ENCODE assay signal across 11 cellular contexts in genomic region chr2:216774620-216775019, GRCh38.
DNase-seq lines count a peak whose midpoint lies in the region; ATAC-seq and TF ChIP-seq lines count a peak whose summit lies in the region.
"Had no signal": no experiment of that assay in that cellular context is flagged by ENCODE, and none has a peak within 500 bp of the region (broad histone marks: within the 10 kb centered on the region; RNA-seq: fewer than 3 reads in every experiment).

No MANE protein-coding gene starts in this region.

- DNase-seq in HFFc6, result peak; percentile 83
- peak in 2 of 4 donors; percentile 16 to 32 for DNase-seq in body of pancreas
- peak; percentile 92 for DNase-seq in hepatic stellate cell (ENCODE audit: low spot score)
- DNase-seq in NCI-H1694 treated with DMSO at 0.1 percent for 48 hours (lab: John Stamatoyannopoulos, UW), result no peak
- DNase-seq in Caco-2, result no peak
- DNase-seq: NCI-H2171 treated with DMSO at 0.1 percent for 48 hours; stimulated activated naive CD4-positive, alpha-beta T cell; T-helper 17 cell had no signal

- peak; percentile 40 for ATAC-seq in body of pancreas
- ATAC-seq in GM21619 (IDR thresholded peaks at IDR 0.05; ENCODE audit: unreplicated experiment), result no peak
- no peak for ATAC-seq in HG03439 (IDR thresholded peaks at IDR 0.05; ENCODE audit: unreplicated experiment)
- ATAC-seq: T-helper 17 cell had no signal

- H3K36me3 ChIP-seq in body of pancreas (replicated peaks in 1 of 2; ENCODE audit: insufficient read depth in 1 of 2, low read depth in 2 of 2), result no peaks in the 10 kb centered on the region
- H3K36me3 ChIP-seq in subcutaneous abdominal adipose tissue (ENCODE audit: control insufficient read depth in 5 of 5, insufficient read depth in 5 of 5, low read length in 5 of 5), result no peaks in the 10 kb centered on the region
- H3K36me3 ChIP-seq in Caco-2 (ENCODE audit: control insufficient read depth, insufficient read depth, low read length), result no peaks in the 10 kb centered on the region

- H3K4me3 ChIP-seq in body of pancreas, result no peak overlapping the region
- H3K4me3 ChIP-seq in subcutaneous abdominal adipose tissue (ENCODE audit: low read depth in 1 of 5, low read length in 5 of 5), result no peak overlapping the region
- H3K4me3 ChIP-seq in Caco-2 (ENCODE audit: low read depth, low read length), result no peak overlapping the region

- H3K4me1 ChIP-seq in body of pancreas (no peaks in the 10 kb centered on the region), subcutaneous abdominal adipose tissue (ENCODE audit: control insufficient read depth in 5 of 5, insufficient read depth in 5 of 5, low read length in 5 of 5) (peaks cover 0 to 17% (median 3%) of the 10 kb centered on the region in 5 donors), Caco-2 (no peaks in the 10 kb centered on the region)

- H3K27me3 Mint-ChIP-seq in HFFc6 (ENCODE audit: insufficient read depth) (peaks cover 7% of the 10 kb centered on the region), Caco-2 (ENCODE audit: insufficient read depth, unreplicated experiment) (peaks cover 12% of the 10 kb centered on the region)

- CTCF ChIA-PET in Caco-2 (lab: Charles Lee), result interaction anchor here (0.6 kb wide), 2 partner anchors 387 to 736 kb away, joined by 3 read pairs; no protein-coding TSS in a partner anchor

- no peak overlapping the region for H3K9ac ChIP-seq in subcutaneous abdominal adipose tissue (ENCODE audit: low read length in 5 of 5)

- no peak for TF ChIP-seq POLR2A in body of pancreas (IDR thresholded peaks at IDR 0.05)

- intact Hi-C loops in body of pancreas (cut with DNase I) (no loop called here), Caco-2 (cut with micrococcal nuclease; ENCODE audit: unreplicated experiment) (loop anchor here (10.0 kb wide), 2 partner anchors 80 to 120 kb away; no protein-coding TSS in a partner anchor)

- H3K9me3 Mint-ChIP-seq in HFFc6 (no peaks in the 10 kb centered on the region), Caco-2 (ENCODE audit: unreplicated experiment) (peaks cover 9% of the 10 kb centered on the region)

- no peaks in the 10 kb centered on the region for H3K36me3 Mint-ChIP-seq in HFFc6 (ENCODE audit: low read depth)
- H3K36me3 Mint-ChIP-seq in Caco-2 (ENCODE audit: insufficient read depth, unreplicated experiment), result no peaks in the 10 kb centered on the region

- no peaks in the 10 kb centered on the region for H3K9me3 ChIP-seq in body of pancreas
- peaks cover 0 to 3% (median 0%) of the 10 kb centered on the region in 5 donors for H3K9me3 ChIP-seq in subcutaneous abdominal adipose tissue (ENCODE audit: control insufficient read depth in 5 of 5, low read length in 5 of 5)
- no peaks in the 10 kb centered on the region for H3K9me3 ChIP-seq in Caco-2

- H3K27me3 ChIP-seq in body of pancreas (no peaks in the 10 kb centered on the region), subcutaneous abdominal adipose tissue (ENCODE audit: control insufficient read depth in 5 of 5, insufficient read depth in 4 of 5, low read length in 5 of 5) (no peaks in the 10 kb centered on the region), Caco-2 (replicated peaks; ENCODE audit: control insufficient read depth, insufficient read depth, low read length) (no peaks in the 10 kb centered on the region; the same call in 1 of the 2 replicates)

- no TSS peak for BruUV-seq in Caco-2 (replicated peaks; lab: Mats Ljungman, UMichigan)

- H3K4me1 Mint-ChIP-seq in HFFc6 (ENCODE audit: low read depth), result peaks cover 22% of the 10 kb centered on the region
- H3K4me1 Mint-ChIP-seq in Caco-2 (ENCODE audit: low read depth, unreplicated experiment), result no peaks in the 10 kb centered on the region

- TF ChIP-seq CTCF in HFFc6 (IDR thresholded peaks at IDR 0.05), result no peak
- TF ChIP-seq CTCF in body of pancreas (IDR thresholded peaks at IDR 0.05), result no peak
- no peak for TF ChIP-seq CTCF in Caco-2 (IDR thresholded peaks at IDR 0.05; ENCODE audit: insufficient read depth in 1 of 2, low read depth in 1 of 2, low read length in 1 of 2, severe bottlenecking in 1 of 2, unreplicated experiment in 1 of 2)

- H3K27ac Mint-ChIP-seq in HFFc6, result peak overlapping the region; percentile 97
- no peak overlapping the region for H3K27ac Mint-ChIP-seq in Caco-2 (ENCODE audit: unreplicated experiment)
- H3K27ac Mint-ChIP-seq: T-helper 17 cell had no signal

- H3K4me3 Mint-ChIP-seq in HFFc6, result peak overlapping the region; percentile 82
- H3K4me3 Mint-ChIP-seq in Caco-2 (ENCODE audit: unreplicated experiment), result no peak overlapping the region
- H3K4me3 Mint-ChIP-seq: T-helper 17 cell had no signal

- 74 to 76% methylated on average over 5 of the region's 5 CpGs for WGBS in body of pancreas, 2 donors

- H3K27ac ChIP-seq in body of pancreas, result no peak overlapping the region
- peak overlapping the region; percentile 69 for H3K27ac ChIP-seq in subcutaneous abdominal adipose tissue (ENCODE audit: low read depth, low read length)

- POLR2A ChIA-PET in Caco-2 (lab: Charles Lee), result no interaction called here

Comparison
In these comparisons a context has a peak if more than half of its experiments do, and no peak if none do; other contexts are left out.
1. DNase-seq: peak in HFFc6 (single experiment) and hepatic stellate cell (single experiment); none in NCI-H1694 treated with DMSO at 0.1 percent for 48 hours (single experiment) and Caco-2 (0 of 2).